18 cellular contexts compared by ENCODE assay signal in the genomic region with DNA sequence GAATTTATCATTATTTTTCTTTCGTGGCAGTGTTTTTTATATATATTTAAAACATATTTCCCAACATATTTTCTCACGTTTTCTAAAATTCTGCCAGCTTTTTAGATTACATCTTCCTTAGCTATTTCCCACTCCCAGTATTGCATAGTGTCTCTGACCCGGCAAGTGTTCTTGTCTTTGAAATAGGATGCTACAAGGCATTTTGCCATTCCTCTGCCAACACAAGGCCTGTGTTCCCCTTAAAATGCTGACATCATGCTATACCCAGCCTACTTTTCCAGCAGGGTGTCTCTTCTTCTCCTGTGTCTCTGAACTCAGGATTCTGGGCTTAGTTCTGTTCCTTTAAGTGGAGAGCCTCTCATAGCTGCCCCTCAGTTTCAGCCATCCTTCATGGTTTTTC.
DNase-seq lines count a peak whose midpoint lies in the region; ATAC-seq and TF ChIP-seq lines count a peak whose summit lies in the region.
"Had no signal": no experiment of that assay in that cellular context is flagged by ENCODE, and none has a peak within 500 bp of the region (broad histone marks: within the 10 kb centered on the region; RNA-seq: fewer than 3 reads in every experiment).

No MANE protein-coding gene starts in this region.

- H3K36me3 Mint-ChIP-seq in stimulated activated memory B cell treated with anti-CD40 and anti-IgM and Interleukin-4, amounts not matched to agents 10 μg/mL and 1 μg/mL and 100 μg/mL, for 72 hours, result peaks cover 13% of the 10 kb centered on the region

- ATAC-seq in Right ventricle myocardium inferior (no peak), HG03571 (IDR thresholded peaks at IDR 0.05; ENCODE audit: unreplicated experiment) (no peak)
- no peak for ATAC-seq in stimulated activated memory B cell treated with anti-CD40 and anti-IgM and Interleukin-4, amounts not matched to agents 10 μg/mL and 1 μg/mL and 100 μg/mL, for 72 hours
- ATAC-seq: GM23338, Panc1 had no signal

- H3K79me1 ChIP-seq in mesendoderm (ENCODE audit: low read length), result no peaks in the 10 kb centered on the region

- H3K4me1 Mint-ChIP-seq in stimulated activated memory B cell treated with anti-CD40 and anti-IgM and Interleukin-4, amounts not matched to agents 10 μg/mL and 1 μg/mL and 100 μg/mL, for 72 hours, result peaks cover 33% of the 10 kb centered on the region

- H3K4me3 Mint-ChIP-seq in stimulated activated memory B cell treated with anti-CD40 and anti-IgM and Interleukin-4, amounts not matched to agents 10 μg/mL and 1 μg/mL and 100 μg/mL, for 72 hours, result no peak overlapping the region
- H3K4me3 Mint-ChIP-seq: CD4-positive, alpha-beta T cell; GM23338 had no signal

- H3K4ac ChIP-seq in mesendoderm (ENCODE audit: low read depth, low read length), result no peak overlapping the region

- no peak overlapping the region for H2BK120ac ChIP-seq in mesendoderm (ENCODE audit: low read depth, low read length)

- H4K8ac ChIP-seq in mesendoderm (ENCODE audit: low read depth, low read length), result no peak overlapping the region

- H3K56ac ChIP-seq in mesendoderm (ENCODE audit: low read length), result no peak overlapping the region

- no peak for TF ChIP-seq CTCF in cardiac muscle cell (IDR thresholded peaks at IDR 0.05; ENCODE audit: low read depth, low read length)

- H2BK5ac ChIP-seq in mesendoderm (ENCODE audit: low read length), result no peak overlapping the region

- H2AK5ac ChIP-seq in mesendoderm (ENCODE audit: low read length), result no peak overlapping the region

- H3K27ac ChIP-seq in cardiac muscle cell, result peak overlapping the region; percentile 62
- no peak overlapping the region for H3K27ac ChIP-seq in mesendoderm (ENCODE audit: low read depth, low read length)

- H3K4me2 ChIP-seq in mesendoderm (ENCODE audit: low read length), result no peak overlapping the region
- H3K4me2 ChIP-seq: GM23338 had no signal

- no peak overlapping the region for H4K5ac ChIP-seq in mesendoderm (ENCODE audit: low read length)

- WGBS in mesendoderm (ENCODE audit: extremely low coverage, insufficient coverage, low lambda C conversion rate), result no CpG with 5 or more reads among the region's 3 CpGs

- H3K27me3 Mint-ChIP-seq in stimulated activated memory B cell treated with anti-CD40 and anti-IgM and Interleukin-4, amounts not matched to agents 10 μg/mL and 1 μg/mL and 100 μg/mL, for 72 hours, result no peaks in the 10 kb centered on the region
- H3K27me3 Mint-ChIP-seq: B cell; CD4-positive, alpha-beta T cell had no signal

- H3K36me3 ChIP-seq in cardiac muscle cell (no peaks in the 10 kb centered on the region), mesendoderm (ENCODE audit: control insufficient read depth, insufficient read depth, low read length) (no peaks in the 10 kb centered on the region)

- no peak overlapping the region for H3K9ac ChIP-seq in mesendoderm (ENCODE audit: low read length)

- no peak for DNase-seq in cardiac muscle cell (ENCODE audit: low read depth in 1 of 2, low spot score in 1 of 2)
- DNase-seq in Right ventricle myocardium inferior (ENCODE audit: missing footprints), result no peak
- DNase-seq in fibroblast of gingiva (ENCODE audit: low read depth), result peak; percentile 77
- DNase-seq in mesendoderm, result peak; percentile 18
- DNase-seq in HPDE6-E6E7 (ENCODE audit: extremely low spot score), result no peak
- DNase-seq in DMS153 (lab: John Stamatoyannopoulos, UW), result no peak
- DNase-seq: Calu3; CD4-positive, alpha-beta T cell; NCI-H1417; NCI-H1930; NCI-H2171 treated with DMSO at 0.1 percent for 48 hours; NCI-H774; Right ventricle myocardium superior had no signal

- no peak overlapping the region for H2BK15ac ChIP-seq in mesendoderm (replicated peaks; ENCODE audit: low read depth)

- H3K27ac Mint-ChIP-seq in stimulated activated memory B cell treated with anti-CD40 and anti-IgM and Interleukin-4, amounts not matched to agents 10 μg/mL and 1 μg/mL and 100 μg/mL, for 72 hours, result no peak overlapping the region
- H3K27ac Mint-ChIP-seq: B cell; CD4-positive, alpha-beta T cell; GM23338 had no signal

- H3K9me3 Mint-ChIP-seq in stimulated activated memory B cell treated with anti-CD40 and anti-IgM and Interleukin-4, amounts not matched to agents 10 μg/mL and 1 μg/mL and 100 μg/mL, for 72 hours, result no peaks in the 10 kb centered on the region

- H3K79me2 ChIP-seq in mesendoderm (ENCODE audit: control insufficient read depth, insufficient read depth, low read length), result no peaks in the 10 kb centered on the region

- H3K27me3 ChIP-seq in cardiac muscle cell (no peaks in the 10 kb centered on the region), mesendoderm (ENCODE audit: insufficient read depth, low read length, poor library complexity) (no peaks in the 10 kb centered on the region)

- peaks cover 71% of the 10 kb centered on the region for H3K4me1 ChIP-seq in cardiac muscle cell (ENCODE audit: low read depth)
- no peaks in the 10 kb centered on the region for H3K4me1 ChIP-seq in mesendoderm (ENCODE audit: control insufficient read depth, low read depth, low read length)

- H3K23ac ChIP-seq in mesendoderm (ENCODE audit: low read length), result no peak overlapping the region

- no peaks in the 10 kb centered on the region for H3K9me3 ChIP-seq in cardiac muscle cell (ENCODE audit: low read depth)

- intact Hi-C loops in Right ventricle myocardium inferior (cut with DNase I), result no loop called here

- no peak overlapping the region for H3K4me3 ChIP-seq in cardiac muscle cell
- no peak overlapping the region for H3K4me3 ChIP-seq in mesendoderm (ENCODE audit: low read length)
- H3K4me3 ChIP-seq: GM23338 had no signal

- no peak overlapping the region for H3K18ac ChIP-seq in mesendoderm (ENCODE audit: low read length)

Comparison
In these comparisons a context has a peak if more than half of its experiments do, and no peak if none do; other contexts are left out.
1. DNase-seq: peak in fibroblast of gingiva (single experiment) and mesendoderm (single experiment); none in cardiac muscle cell (0 of 2), Right ventricle myocardium inferior (single experiment), HPDE6-E6E7 (single experiment) and DMS153 (single experiment).